Comparison of ENCODE assay signal across 19 cellular contexts in the genomic region with DNA sequence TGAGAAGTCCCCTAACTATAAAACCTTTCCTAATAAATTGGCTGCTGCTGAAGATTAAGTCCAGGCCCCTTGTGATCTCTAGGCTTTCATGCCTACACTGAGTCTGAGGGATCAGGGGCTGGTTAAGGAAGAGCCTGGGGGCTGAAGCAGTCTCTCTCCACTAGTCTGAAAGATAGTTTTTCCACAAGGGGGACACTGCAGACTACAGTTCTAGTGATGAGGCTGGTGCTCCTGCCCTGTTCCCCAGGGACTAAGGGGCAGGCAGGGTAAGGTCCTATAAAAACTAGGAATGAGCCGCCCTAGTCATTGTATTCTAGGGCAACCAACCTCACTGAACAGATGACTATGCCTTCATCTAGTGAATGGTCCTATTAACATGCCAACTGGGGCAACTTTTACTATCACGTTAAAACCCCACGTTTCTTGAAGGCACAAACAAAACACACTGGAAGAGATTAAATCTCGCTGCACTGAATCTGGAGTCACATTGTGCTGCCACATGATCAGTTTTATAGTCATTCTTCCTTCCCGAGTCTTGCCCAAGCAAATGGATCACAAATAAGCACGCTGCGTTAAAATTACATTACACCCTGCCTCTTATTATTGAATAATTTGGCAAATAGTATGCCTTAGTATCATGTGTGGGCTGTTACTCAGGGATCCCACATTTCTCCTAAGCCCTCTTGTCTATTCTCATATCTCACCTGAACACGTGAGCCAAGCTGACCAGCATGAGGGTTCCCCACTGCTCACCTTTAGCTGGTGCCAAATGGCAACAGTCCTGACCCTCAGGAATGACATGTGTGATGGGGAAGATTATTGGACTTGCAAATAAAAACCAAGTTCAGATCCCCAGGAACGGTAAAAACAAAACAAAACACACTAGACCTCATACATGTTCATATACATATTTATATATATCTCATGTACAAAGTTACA.
DNase-seq lines count a peak whose midpoint lies in the region; ATAC-seq and TF ChIP-seq lines count a peak whose summit lies in the region.
"Had no signal": no experiment of that assay in that cellular context is flagged by ENCODE, and none has a peak within 500 bp of the region (broad histone marks: within the 10 kb centered on the region; RNA-seq: fewer than 3 reads in every experiment).

No MANE protein-coding gene starts in this region.

- CTCF ChIA-PET in PC-9 (lab: Charles Lee), result no interaction called here

- H4K5ac ChIP-seq in H9 (ENCODE audit: insufficient read length, low read depth, low read length), result no peak overlapping the region

- H3K9ac ChIP-seq in H9 (ENCODE audit: extremely low read depth, insufficient read length, low read length), result no peak overlapping the region
- H3K9ac ChIP-seq: BLaER1 had no signal

- H3K4me3 ChIP-seq in prostate gland, result no peak overlapping the region
- no peak overlapping the region for H3K4me3 ChIP-seq in PC-9
- H3K4me3 ChIP-seq: BLaER1 had no signal

- no peak overlapping the region for H3K14ac ChIP-seq in H9 (ENCODE audit: insufficient read depth, low read length)

- no peak overlapping the region for H2BK20ac ChIP-seq in H9 (ENCODE audit: low read depth, low read length, poor library complexity, severe bottlenecking)

- H3K27me3 Mint-ChIP-seq in H9 (ENCODE audit: low read depth), result no peaks in the 10 kb centered on the region
- H3K27me3 Mint-ChIP-seq: CD8-positive, alpha-beta memory T cell had no signal

- H3K4ac ChIP-seq in H9 (ENCODE audit: low read depth, low read length), result no peak overlapping the region

- H3K4me2 ChIP-seq in H9 (ENCODE audit: insufficient read depth, insufficient read length, low read length) (no peak overlapping the region), PC-9 (no peak overlapping the region)
- H3K4me2 ChIP-seq: BLaER1 had no signal

- ATAC-seq in GM21717 (IDR thresholded peaks at IDR 0.05; ENCODE audit: unreplicated experiment), result no peak
- ATAC-seq: PC-3 had no signal

- POLR2A ChIA-PET in PC-9 (lab: Charles Lee; ENCODE audit: unreplicated experiment), result no interaction called here

- TF ChIP-seq CTCF in H9 (conservative IDR thresholded peaks at IDR 0.05) (no peak), prostate gland (IDR thresholded peaks at IDR 0.05) (no peak), PC-9 (conservative IDR thresholded peaks at IDR 0.05) (no peak)

- no peaks in the 10 kb centered on the region for H3K9me3 ChIP-seq in H9 (ENCODE audit: control insufficient read depth, low read depth, low read length)
- no peaks in the 10 kb centered on the region for H3K9me3 ChIP-seq in prostate gland
- H3K9me3 ChIP-seq in PC-9 (ENCODE audit: insufficient read depth, low read depth), result no peaks in the 10 kb centered on the region
- H3K9me3 ChIP-seq: BLaER1 had no signal

- TF ChIP-seq POLR2A in prostate gland (IDR thresholded peaks at IDR 0.05), result no peak

- no peaks in the 10 kb centered on the region for H4K20me1 ChIP-seq in H9 (ENCODE audit: control insufficient read depth, insufficient read depth, insufficient read length)
- no peaks in the 10 kb centered on the region for H4K20me1 ChIP-seq in PC-9 (ENCODE audit: insufficient read depth)
- H4K20me1 ChIP-seq: BLaER1 had no signal

- H2BK15ac ChIP-seq in H9 (ENCODE audit: low read depth, low read length), result no peak overlapping the region

- intact Hi-C loops in prostate gland (cut with DNase I) (no loop called here), PC-9 (cut with micrococcal nuclease; ENCODE audit: unreplicated experiment) (no loop called here)

- no peaks in the 10 kb centered on the region for H3K36me3 ChIP-seq in prostate gland
- H3K36me3 ChIP-seq in PC-9 (ENCODE audit: low read depth), result no peaks in the 10 kb centered on the region

- no peaks in the 10 kb centered on the region for H3K79me1 ChIP-seq in H9 (ENCODE audit: insufficient read depth, low read depth, low read length, poor library complexity, severe bottlenecking)

- peaks cover 6 to 7% of the 10 kb centered on the region in 2 experiments for H3K4me1 Mint-ChIP-seq in H9

- H3K23me2 ChIP-seq in H9 (ENCODE audit: insufficient read length, low read depth, low read length, poor library complexity, severe bottlenecking), result no peaks in the 10 kb centered on the region

- H2AFZ ChIP-seq in H9 (ENCODE audit: low read length), result no peak overlapping the region
- no peak overlapping the region for H2AFZ ChIP-seq in PC-9

- peaks cover 1 to 19% (median 18%) of the 10 kb centered on the region in 3 experiments; a peak in 5 of 7 replicates for H3K36me3 Mint-ChIP-seq in H9 (ENCODE audit: insufficient read depth in 1 of 3, low read depth in 3 of 3)

- H3K4me1 ChIP-seq in H9 (ENCODE audit: insufficient read depth, low read length), result no peaks in the 10 kb centered on the region
- no peaks in the 10 kb centered on the region for H3K4me1 ChIP-seq in prostate gland (replicated peaks)
- H3K4me1 ChIP-seq in PC-9 (replicated peaks; ENCODE audit: insufficient read depth), result peaks cover 6% of the 10 kb centered on the region

- no peak overlapping the region for H2BK12ac ChIP-seq in H9 (ENCODE audit: insufficient read length, low read depth, low read length)

- H3K23ac ChIP-seq in H9 (ENCODE audit: insufficient read length, low read depth, low read length), result no peak overlapping the region

- no peak overlapping the region for H3T11ph ChIP-seq in H9 (ENCODE audit: low read length)

- no peak overlapping the region for H4K8ac ChIP-seq in H9 (replicated peaks; ENCODE audit: insufficient read length, low read depth, low read length)

- H3K27ac ChIP-seq in H9 (ENCODE audit: insufficient read length, low read depth, low read length) (no peak overlapping the region), prostate gland (peak overlapping the region; percentile 39 to 46), PC-9 (no peak overlapping the region)
- H3K27ac ChIP-seq: BLaER1 had no signal

- no peak overlapping the region for H4K91ac ChIP-seq in H9 (ENCODE audit: insufficient read length, low read depth, low read length)

- H2BK5ac ChIP-seq in H9 (ENCODE audit: insufficient read length, low read length), result no peak overlapping the region

- H3K27me3 ChIP-seq in H9 (ENCODE audit: insufficient read depth, low read length) (no peaks in the 10 kb centered on the region), prostate gland (replicated peaks; ENCODE audit: insufficient read depth) (no peaks in the 10 kb centered on the region), PC-9 (ENCODE audit: insufficient read depth, low read depth) (no peaks in the 10 kb centered on the region)
- H3K27me3 ChIP-seq: BLaER1 had no signal

- no peaks in the 10 kb centered on the region for H3F3A ChIP-seq in PC-9 (ENCODE audit: insufficient read depth, low read depth)

- H3K56ac ChIP-seq in H9 (ENCODE audit: insufficient read length, low read depth, low read length), result no peak overlapping the region

- no peaks in the 10 kb centered on the region for H3K79me2 ChIP-seq in H9 (ENCODE audit: insufficient read depth, low read length)
- H3K79me2 ChIP-seq in PC-9 (ENCODE audit: low read depth), result no peaks in the 10 kb centered on the region

- no CpG with 5 or more reads among the region's 9 CpGs for WGBS in H9 (ENCODE audit: extremely low coverage, insufficient read length, low lambda C conversion rate)
- WGBS in prostate gland, result 27% methylated on average over 9 of the region's 9 CpGs

- no TSS peak for BruUV-seq in PC-9 (replicated peaks; lab: Mats Ljungman, UMichigan)

- H3K9me3 Mint-ChIP-seq in H9, result no peaks in the 10 kb centered on the region
- H3K9me3 Mint-ChIP-seq: CD8-positive, alpha-beta memory T cell had no signal

- H3K18ac ChIP-seq in H9 (ENCODE audit: insufficient read length, low read depth, low read length), result no peak overlapping the region

- no peak overlapping the region for H2AK5ac ChIP-seq in H9 (ENCODE audit: insufficient read length, low read length)

- H3K9me2 ChIP-seq in PC-9 (ENCODE audit: insufficient read depth), result no peaks in the 10 kb centered on the region

- H2BK120ac ChIP-seq in H9 (ENCODE audit: low read depth, low read length, poor library complexity, severe bottlenecking), result no peak overlapping the region

- DNase-seq in NCI-H82 (lab: John Stamatoyannopoulos, UW) (peak; percentile 23), NCI-H82 treated with DMSO at 0.1 percent for 48 hours (lab: John Stamatoyannopoulos, UW; ENCODE audit: unreplicated experiment) (no peak), H9 (no peak), cerebellar nuclear complex (lab: John Stamatoyannopoulos, UW) (peak; percentile 20 to 46), prostate gland (ENCODE audit: low spot score) (peak; percentile 60), GM03348 (ENCODE audit: low spot score) (no peak), PC-9 (no peak)
- DNase-seq: 8988T; CD8-positive, alpha-beta memory T cell; DND-41; GDM1; GOT3; NCI-H1105 treated with DMSO at 0.1 percent for 48 hours; NCI-H1694 treated with DMSO at 0.1 percent for 48 hours; NCI-H2107; NCI-H345; PC-3 had no signal

- H3K27ac Mint-ChIP-seq in H9, result peak overlapping the region in 2 of 3 experiments; percentile 47 to 87; a peak in 1 of 7 replicates

- H3K4me3 Mint-ChIP-seq in H9, result no peak overlapping the region; a peak in 1 of 5 replicates
- H3K4me3 Mint-ChIP-seq: CD8-positive, alpha-beta memory T cell had no signal

Comparison
In these comparisons a context has a peak if more than half of its experiments do, and no peak if none do; other contexts are left out.
1. DNase-seq: peak in NCI-H82 (single experiment), cerebellar nuclear complex (2 of 2) and prostate gland (single experiment); none in NCI-H82 treated with DMSO at 0.1 percent for 48 hours (single experiment), H9 (single experiment), GM03348 (single experiment) and PC-9 (0 of 2).
2. H3K27ac ChIP-seq: peak in prostate gland (2 of 2); none in H9 (single experiment) and PC-9 (single experiment).